In genomic region chr2:64879745-64880144, GRCh38 we compare ENCODE assay signal across 1 cellular context.
TF ChIP-seq lines count a peak whose summit lies in the region.

No MANE protein-coding gene starts in this region.

TF ChIP-seq in GM23338, 12 proteins besides CTCF, POLR2A, EP300 and RAD21 (continued from another document):
- TF ChIP-seq, protein P1, sequence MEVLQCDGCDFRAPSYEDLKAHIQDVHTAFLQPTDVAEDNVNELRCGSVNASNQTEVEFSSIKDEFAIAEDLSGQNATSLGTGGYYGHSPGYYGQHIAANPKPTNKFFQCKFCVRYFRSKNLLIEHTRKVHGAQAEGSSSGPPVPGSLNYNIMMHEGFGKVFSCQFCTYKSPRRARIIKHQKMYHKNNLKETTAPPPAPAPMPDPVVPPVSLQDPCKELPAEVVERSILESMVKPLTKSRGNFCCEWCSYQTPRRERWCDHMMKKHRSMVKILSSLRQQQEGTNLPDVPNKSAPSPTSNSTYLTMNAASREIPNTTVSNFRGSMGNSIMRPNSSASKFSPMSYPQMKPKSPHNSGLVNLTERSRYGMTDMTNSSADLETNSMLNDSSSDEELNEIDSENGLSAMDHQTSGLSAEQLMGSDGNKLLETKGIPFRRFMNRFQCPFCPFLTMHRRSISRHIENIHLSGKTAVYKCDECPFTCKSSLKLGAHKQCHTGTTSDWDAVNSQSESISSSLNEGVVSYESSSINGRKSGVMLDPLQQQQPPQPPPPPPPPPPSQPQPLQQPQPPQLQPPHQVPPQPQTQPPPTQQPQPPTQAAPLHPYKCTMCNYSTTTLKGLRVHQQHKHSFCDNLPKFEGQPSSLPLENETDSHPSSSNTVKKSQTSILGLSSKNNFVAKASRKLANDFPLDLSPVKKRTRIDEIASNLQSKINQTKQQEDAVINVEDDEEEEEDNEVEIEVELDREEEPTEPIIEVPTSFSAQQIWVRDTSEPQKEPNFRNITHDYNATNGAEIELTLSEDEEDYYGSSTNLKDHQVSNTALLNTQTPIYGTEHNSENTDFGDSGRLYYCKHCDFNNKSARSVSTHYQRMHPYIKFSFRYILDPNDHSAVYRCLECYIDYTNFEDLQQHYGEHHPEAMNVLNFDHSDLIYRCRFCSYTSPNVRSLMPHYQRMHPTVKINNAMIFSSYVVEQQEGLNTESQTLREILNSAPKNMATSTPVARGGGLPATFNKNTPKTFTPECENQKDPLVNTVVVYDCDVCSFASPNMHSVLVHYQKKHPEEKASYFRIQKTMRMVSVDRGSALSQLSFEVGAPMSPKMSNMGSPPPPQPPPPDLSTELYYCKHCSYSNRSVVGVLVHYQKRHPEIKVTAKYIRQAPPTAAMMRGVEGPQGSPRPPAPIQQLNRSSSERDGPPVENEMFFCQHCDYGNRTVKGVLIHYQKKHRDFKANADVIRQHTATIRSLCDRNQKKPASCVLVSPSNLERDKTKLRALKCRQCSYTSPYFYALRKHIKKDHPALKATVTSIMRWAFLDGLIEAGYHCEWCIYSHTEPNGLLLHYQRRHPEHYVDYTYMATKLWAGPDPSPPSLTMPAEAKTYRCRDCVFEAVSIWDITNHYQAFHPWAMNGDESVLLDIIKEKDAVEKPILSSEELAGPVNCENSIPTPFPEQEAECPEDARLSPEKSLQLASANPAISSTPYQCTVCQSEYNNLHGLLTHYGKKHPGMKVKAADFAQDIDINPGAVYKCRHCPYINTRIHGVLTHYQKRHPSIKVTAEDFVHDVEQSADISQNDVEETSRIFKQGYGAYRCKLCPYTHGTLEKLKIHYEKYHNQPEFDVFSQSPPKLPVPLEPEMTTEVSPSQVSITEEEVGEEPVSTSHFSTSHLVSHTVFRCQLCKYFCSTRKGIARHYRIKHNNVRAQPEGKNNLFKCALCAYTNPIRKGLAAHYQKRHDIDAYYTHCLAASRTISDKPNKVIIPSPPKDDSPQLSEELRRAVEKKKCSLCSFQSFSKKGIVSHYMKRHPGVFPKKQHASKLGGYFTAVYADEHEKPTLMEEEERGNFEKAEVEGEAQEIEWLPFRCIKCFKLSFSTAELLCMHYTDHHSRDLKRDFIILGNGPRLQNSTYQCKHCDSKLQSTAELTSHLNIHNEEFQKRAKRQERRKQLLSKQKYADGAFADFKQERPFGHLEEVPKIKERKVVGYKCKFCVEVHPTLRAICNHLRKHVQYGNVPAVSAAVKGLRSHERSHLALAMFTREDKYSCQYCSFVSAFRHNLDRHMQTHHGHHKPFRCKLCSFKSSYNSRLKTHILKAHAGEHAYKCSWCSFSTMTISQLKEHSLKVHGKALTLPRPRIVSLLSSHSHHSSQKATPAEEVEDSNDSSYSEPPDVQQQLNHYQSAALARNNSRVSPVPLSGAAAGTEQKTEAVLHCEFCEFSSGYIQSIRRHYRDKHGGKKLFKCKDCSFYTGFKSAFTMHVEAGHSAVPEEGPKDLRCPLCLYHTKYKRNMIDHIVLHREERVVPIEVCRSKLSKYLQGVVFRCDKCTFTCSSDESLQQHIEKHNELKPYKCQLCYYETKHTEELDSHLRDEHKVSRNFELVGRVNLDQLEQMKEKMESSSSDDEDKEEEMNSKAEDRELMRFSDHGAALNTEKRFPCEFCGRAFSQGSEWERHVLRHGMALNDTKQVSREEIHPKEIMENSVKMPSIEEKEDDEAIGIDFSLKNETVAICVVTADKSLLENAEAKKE (CRISPR knock-in tag; IDR thresholded peaks at IDR 0.05): no peak
- no peak for TF ChIP-seq STAT1 (IDR thresholded peaks at IDR 0.05; ENCODE audit: unreplicated experiment)
TF ChIP-seq in GM23338: peak in this region for 0.
